ENCODE assay signal across 10 cellular contexts in genomic region chr17:2435181-2435741, GRCh38. TPM values are rescaled to one million over a fixed set of nuclear protein-coding genes. Genes with fewer than 3 reads are reported as not detected.
DNase-seq lines count a peak whose midpoint lies in the region; ATAC-seq and TF ChIP-seq lines count a peak whose summit lies in the region.
"Had no signal": no experiment of that assay in that cellular context is flagged by ENCODE, and none has a peak within 500 bp of the region (broad histone marks: within the 10 kb centered on the region; RNA-seq: fewer than 3 reads in every experiment).

No MANE protein-coding gene starts in this region.

- peak overlapping the region; percentile 94 for H3K27ac ChIP-seq in SJCRH30
- peak overlapping the region; percentile 8 for H3K27ac ChIP-seq in substantia nigra (ENCODE audit: low read depth, low read length, poor library complexity, severe bottlenecking)
- no peak overlapping the region for H3K27ac ChIP-seq in left lung
- H3K27ac ChIP-seq: VCaP had no signal

- H3K36me3 ChIP-seq in SJCRH30, result peaks cover 25% of the 10 kb centered on the region; the same call in 1 of the 2 replicates
- H3K36me3 ChIP-seq in left lung, result peaks cover 0 to 54% of the 10 kb centered on the region in 2 donors

- TF ChIP-seq CTCF in Calu3 (IDR thresholded peaks at IDR 0.05; ENCODE audit: unreplicated experiment), result no peak
- TF ChIP-seq CTCF in left lung (IDR thresholded peaks at IDR 0.05), result no peak

- no peaks in the 10 kb centered on the region for H3K27me3 ChIP-seq in SJCRH30
- no peaks in the 10 kb centered on the region for H3K27me3 ChIP-seq in left lung

- CTCF ChIA-PET in Calu3 (lab: Charles Lee), result no interaction called here

- no peaks in the 10 kb centered on the region for H3K27me3 Mint-ChIP-seq in Calu3 (ENCODE audit: unreplicated experiment)

- DNase-seq in NCI-H1417 (lab: John Stamatoyannopoulos, UW) (peak; percentile 74 to 92 (median 89)), SJCRH30 (no peak), globus pallidus (ENCODE audit: low spot score) (peak; percentile 50), substantia nigra (lab: John Stamatoyannopoulos, UW) (peak in 11 of 49 donors; percentile 14 to 64 (median 28)), COLO829 (ENCODE audit: low spot score) (no peak), Calu3 (no peak), left lung (no peak)
- DNase-seq: activated naive CD4-positive, alpha-beta T cell treated with anti-CD3 and anti-CD28 coated beads for 36 hours; NCI-H526 treated with DMSO at 0.1 percent for 48 hours had no signal

- H3K9me3 ChIP-seq in SJCRH30 (replicated peaks) (no peaks in the 10 kb centered on the region), left lung (no peaks in the 10 kb centered on the region)

- H3K27ac Mint-ChIP-seq in Calu3 (ENCODE audit: unreplicated experiment), result no peak overlapping the region
- H3K27ac Mint-ChIP-seq: activated naive CD4-positive, alpha-beta T cell treated with anti-CD3 and anti-CD28 coated beads for 36 hours had no signal

- H3K9me3 Mint-ChIP-seq in Calu3 (ENCODE audit: low read depth, unreplicated experiment), result no peaks in the 10 kb centered on the region
- H3K9me3 Mint-ChIP-seq: activated naive CD4-positive, alpha-beta T cell treated with anti-CD3 and anti-CD28 coated beads for 36 hours had no signal

- no peaks in the 10 kb centered on the region for H3K4me1 Mint-ChIP-seq in Calu3 (ENCODE audit: low read depth, unreplicated experiment)

- H3K4me3 Mint-ChIP-seq in Calu3 (ENCODE audit: low read depth, unreplicated experiment), result no peak overlapping the region
- H3K4me3 Mint-ChIP-seq: activated naive CD4-positive, alpha-beta T cell treated with anti-CD3 and anti-CD28 coated beads for 36 hours had no signal

- H3K4me1 ChIP-seq in SJCRH30 (peaks cover 7% of the 10 kb centered on the region), left lung (peaks cover 0 to 22% of the 10 kb centered on the region in 2 donors)

- no TSS peak for BruUV-seq in Calu3 (replicated peaks; lab: Mats Ljungman, UMichigan)

- intact Hi-C loops in Calu3 (cut with micrococcal nuclease; ENCODE audit: unreplicated experiment), result no loop called here
- intact Hi-C loops in left lung (cut with DNase I), result no loop called here

- ATAC-seq in left lung, result no peak

- no peak overlapping the region for H3K4me3 ChIP-seq in SJCRH30
- no peak overlapping the region for H3K4me3 ChIP-seq in left lung

- H3K36me3 Mint-ChIP-seq in Calu3 (ENCODE audit: insufficient read depth, unreplicated experiment), result peaks cover 9% of the 10 kb centered on the region

RNA-seq across cellular contexts. Expression of gene MNT, which starts 34.4 kb away (rescaled TPM):
- total RNA-seq in SJCRH30 (2014; rRNA removed; shearing (Covaris generic)), result 8.7 and 10.1 TPM in 2 replicates
- total RNA-seq in Calu3 (2022) (32.1 and 34.8 TPM in 2 replicates), left lung (10 to 100 TPM; 19.7 to 31.9 TPM)

Comparison
In these comparisons a context has a peak if more than half of its experiments do, and no peak if none do; other contexts are left out.
1. DNase-seq: peak in NCI-H1417 (3 of 3) and globus pallidus (single experiment); none in SJCRH30 (0 of 2), COLO829 (single experiment), Calu3 (single experiment) and left lung (0 of 2).
2. H3K27ac ChIP-seq: peak in SJCRH30 (single experiment) and substantia nigra (single experiment); none in left lung (0 of 2).